Comparison of ENCODE assay signal across 8 cellular contexts in genomic region chr10:2839081-2839725, GRCh38.
DNase-seq lines count a peak whose midpoint lies in the region; ATAC-seq and TF ChIP-seq lines count a peak whose summit lies in the region.

No MANE protein-coding gene starts in this region.

- peaks cover 8% of the 10 kb centered on the region for H3K27me3 Mint-ChIP-seq in activated naive CD4-positive, alpha-beta T cell treated with anti-CD3 and anti-CD28 coated beads, Interleukin-2, amount 10 ng/mL, durations not matched to agents 7 days and 5 days

- H3K27ac Mint-ChIP-seq in activated naive CD4-positive, alpha-beta T cell treated with anti-CD3 and anti-CD28 coated beads, Interleukin-2, amount 10 ng/mL, durations not matched to agents 7 days and 5 days = no peak overlapping the region

- DNase-seq in A673 (ENCODE audit: low spot score) (peak; percentile 71), NCI-H2029 (lab: John Stamatoyannopoulos, UW) (peak; percentile 70), iPS-NIHi11 (ENCODE audit: low spot score) (peak; percentile 76), foreskin melanocyte (no peak)
- DNase-seq in activated naive CD4-positive, alpha-beta T cell treated with anti-CD3 and anti-CD28 coated beads, Interleukin-2, amount 10 ng/mL, durations not matched to agents 7 days and 5 days = peak; percentile 49
- DNase-seq in stimulated activated naive CD4-positive, alpha-beta T cell treated with Interleukin-2 at 50 U/mL for 16 hours (lab: John Stamatoyannopoulos, UW) = peak; percentile 1

- no peaks in the 10 kb centered on the region for H3K36me3 Mint-ChIP-seq in activated naive CD4-positive, alpha-beta T cell treated with anti-CD3 and anti-CD28 coated beads, Interleukin-2, amount 10 ng/mL, durations not matched to agents 7 days and 5 days

- no peak overlapping the region for H3K4me3 Mint-ChIP-seq in activated naive CD4-positive, alpha-beta T cell treated with anti-CD3 and anti-CD28 coated beads, Interleukin-2, amount 10 ng/mL, durations not matched to agents 7 days and 5 days

- H3K27me3 ChIP-seq in A673 (replicated peaks; ENCODE audit: insufficient read depth, low read depth, low read length, poor library complexity) = no peaks in the 10 kb centered on the region

- TF ChIP-seq CTCF in A673 (conservative IDR thresholded peaks at IDR 0.05; ENCODE audit: low read depth, low read length) (peak; percentile 89), GM12875 (IDR thresholded peaks at IDR 0.05; ENCODE audit: borderline replicate concordance, insufficient read depth, low read depth, low read length) (peak; percentile 59)

- H3K27ac ChIP-seq in A673 (ENCODE audit: low read depth, low read length, poor library complexity, severe bottlenecking) = no peak overlapping the region

- intact Hi-C loops in A673 (cut with micrococcal nuclease; ENCODE audit: unreplicated experiment) = loop anchor here (1.0 kb wide), 2 partner anchors 139 to 204 kb away; no protein-coding TSS in a partner anchor

- no peaks in the 10 kb centered on the region for H3K9me3 Mint-ChIP-seq in activated naive CD4-positive, alpha-beta T cell treated with anti-CD3 and anti-CD28 coated beads, Interleukin-2, amount 10 ng/mL, durations not matched to agents 7 days and 5 days

- ATAC-seq in GM18861 (IDR thresholded peaks at IDR 0.05; ENCODE audit: unreplicated experiment) = no peak

- no TSS peak for BruUV-seq in A673 (replicated peaks; lab: Mats Ljungman, UMichigan)

- POLR2A ChIA-PET in A673 (lab: Charles Lee; ENCODE audit: low non-redundant PET) = no interaction called here

- no peaks in the 10 kb centered on the region for H3K9me3 ChIP-seq in A673 (ENCODE audit: low read depth, low read length, poor library complexity, severe bottlenecking)

- H3K4me1 ChIP-seq in A673 (ENCODE audit: insufficient read depth, low read length, poor library complexity, severe bottlenecking) = no peaks in the 10 kb centered on the region

- H3K36me3 ChIP-seq in A673 (ENCODE audit: insufficient read depth, low read length, poor library complexity, severe bottlenecking) = no peaks in the 10 kb centered on the region

- H3K4me3 ChIP-seq in A673 (ENCODE audit: low read depth, low read length, poor library complexity, severe bottlenecking) (no peak overlapping the region), GM12875 (ENCODE audit: low read depth, low read length) (no peak overlapping the region)

- CTCF ChIA-PET in A673 (lab: Charles Lee) = no interaction called here
- CTCF ChIA-PET in activated naive CD4-positive, alpha-beta T cell treated with anti-CD3 and anti-CD28 coated beads, Interleukin-2, amount 10 ng/mL, durations not matched to agents 7 days and 5 days (lab: Charles Lee) = interaction anchor here (0.6 to 1.8 kb wide), 4 partner anchors 20 to 1006 kb away, joined by 3 to 7 read pairs (median 4); no protein-coding TSS in a partner anchor

- H3K4me1 Mint-ChIP-seq in activated naive CD4-positive, alpha-beta T cell treated with anti-CD3 and anti-CD28 coated beads, Interleukin-2, amount 10 ng/mL, durations not matched to agents 7 days and 5 days = no peaks in the 10 kb centered on the region
